18 cellular contexts compared by ENCODE assay signal in the genomic region with DNA sequence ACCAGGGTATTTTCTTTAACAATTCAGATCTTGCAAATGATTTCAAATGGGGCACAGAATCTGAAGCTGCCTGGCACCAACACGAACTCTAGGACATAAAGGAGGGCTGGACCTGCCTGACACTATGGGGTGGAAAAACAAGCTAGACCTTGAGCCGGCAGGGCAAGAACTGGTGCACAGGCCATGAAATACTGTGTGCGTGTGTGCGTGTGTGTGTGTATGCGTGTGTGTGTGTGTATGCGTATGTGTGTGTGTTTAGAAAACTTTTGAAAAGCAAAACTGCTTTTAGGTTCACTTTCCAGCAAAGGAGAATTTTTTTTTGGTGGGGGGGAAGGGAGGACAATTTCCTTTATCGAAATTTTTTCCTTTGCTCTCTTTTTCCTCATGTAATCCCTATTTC. TPM values are rescaled to one million over a fixed set of nuclear protein-coding genes. Genes with fewer than 3 reads are reported as not detected.
DNase-seq lines count a peak whose midpoint lies in the region; ATAC-seq and TF ChIP-seq lines count a peak whose summit lies in the region.
"Had no signal": no experiment of that assay in that cellular context is flagged by ENCODE, and none has a peak within 500 bp of the region (broad histone marks: within the 10 kb centered on the region; RNA-seq: fewer than 3 reads in every experiment).

No MANE protein-coding gene starts in this region.

- no peak overlapping the region for H2AK5ac ChIP-seq in trophoblast cell (ENCODE audit: low read length)

- no peak overlapping the region for H3K4ac ChIP-seq in trophoblast cell (ENCODE audit: low read depth, low read length)

- H3K4me2 ChIP-seq in BLaER1 = 0 out of 2 replicates have a peak overlapping the region, but pooled peaks have one; percentile 8
- no peak overlapping the region for H3K4me2 ChIP-seq in trophoblast cell (ENCODE audit: low read length)

- H3K79me1 ChIP-seq in trophoblast cell (ENCODE audit: low read length) = peaks cover 7% of the 10 kb centered on the region

- no peak overlapping the region for H3K23ac ChIP-seq in trophoblast cell (ENCODE audit: low read length)

- no peak overlapping the region for H3K14ac ChIP-seq in trophoblast cell (ENCODE audit: low read length)

- H3K9me3 ChIP-seq in BLaER1 (no peaks in the 10 kb centered on the region), HEK293 (ENCODE audit: control insufficient read depth, insufficient read depth, low read depth, low read length) (no peaks in the 10 kb centered on the region), trophoblast cell (ENCODE audit: insufficient read depth, low read depth, low read length) (no peaks in the 10 kb centered on the region)
- H3K9me3 ChIP-seq: BE2C had no signal

- peak overlapping the region; percentile 50 for H3K18ac ChIP-seq in trophoblast cell (ENCODE audit: low read length)

- POLR2A ChIA-PET in HEK293 (lab: Yijun Ruan, JAX) = interaction anchor here (0.6 kb wide), 1 partner anchor 338 kb away, joined by 3 read pairs; no protein-coding TSS in a partner anchor
- POLR2A ChIA-PET in activated CD8-positive, alpha-beta T cell treated with anti-CD3 and anti-CD28 coated beads, Interleukin-2, amount 10 ng/mL, durations not matched to agents 7 days and 5 days (lab: Charles Lee) = no interaction called here

- H3K27ac ChIP-seq in BLaER1 (no peak overlapping the region), HEK293 (ENCODE audit: extremely low read depth, low read depth, low read length) (no peak overlapping the region), trophoblast cell (ENCODE audit: low read depth, low read length) (no peak overlapping the region)
- H3K27ac ChIP-seq: GM23248, HL-60 had no signal

- H3K4me1 Mint-ChIP-seq in dendritic cell treated with granulocyte-macrophage colony-stimulating factor and Interleukin-4, amounts not matched to agents 40 ng/mL and 50 ng/mL, for 4 days (ENCODE audit: low read depth) = peaks cover 90% of the 10 kb centered on the region
- peaks cover 10% of the 10 kb centered on the region for H3K4me1 Mint-ChIP-seq in activated CD8-positive, alpha-beta T cell treated with anti-CD3 and anti-CD28 coated beads, Interleukin-2, amount 10 ng/mL, durations not matched to agents 7 days and 5 days (ENCODE audit: low read depth)

- peaks cover 2% of the 10 kb centered on the region for H3K79me2 ChIP-seq in trophoblast cell (ENCODE audit: control insufficient read depth, insufficient read depth, low read length, poor library complexity)

- no peak overlapping the region for H2AFZ ChIP-seq in trophoblast cell (ENCODE audit: insufficient read depth, low read length, poor library complexity)
- H2AFZ ChIP-seq: GM23248 had no signal

- no peak overlapping the region for H2BK120ac ChIP-seq in trophoblast cell (ENCODE audit: insufficient read depth, low read length, poor library complexity)

- no peaks in the 10 kb centered on the region for H3K27me3 ChIP-seq in BLaER1
- no peaks in the 10 kb centered on the region for H3K27me3 ChIP-seq in trophoblast cell (ENCODE audit: insufficient read depth, low read length)
- H3K27me3 ChIP-seq: BE2C had no signal

- peaks cover 33% of the 10 kb centered on the region for H3K4me1 ChIP-seq in BLaER1
- no peaks in the 10 kb centered on the region for H3K4me1 ChIP-seq in HEK293 (ENCODE audit: control insufficient read depth, insufficient read depth, low read length)
- H3K4me1 ChIP-seq in trophoblast cell (ENCODE audit: control insufficient read depth in 1 of 2, insufficient read depth in 2 of 2, low read length in 2 of 2) = no peaks in the 10 kb centered on the region
- H3K4me1 ChIP-seq: BE2C had no signal

- no peak overlapping the region for H2BK5ac ChIP-seq in trophoblast cell (ENCODE audit: low read depth, low read length, poor library complexity)

- peak overlapping the region; percentile 62 for H2BK12ac ChIP-seq in trophoblast cell (ENCODE audit: low read length)

- H4K91ac ChIP-seq in trophoblast cell (ENCODE audit: low read depth, low read length) = no peak overlapping the region

- WGBS in trophoblast cell (ENCODE audit: extremely low coverage, insufficient coverage, insufficient read length) = 100% methylated on average over 2 of the region's 7 CpGs

- no peaks in the 10 kb centered on the region for H3K27me3 Mint-ChIP-seq in dendritic cell treated with granulocyte-macrophage colony-stimulating factor and Interleukin-4, amounts not matched to agents 40 ng/mL and 50 ng/mL, for 4 days
- H3K27me3 Mint-ChIP-seq in activated CD8-positive, alpha-beta T cell treated with anti-CD3 and anti-CD28 coated beads, Interleukin-2, amount 10 ng/mL, durations not matched to agents 7 days and 5 days (ENCODE audit: low read depth) = peaks cover 2% of the 10 kb centered on the region

- H3K4me3 ChIP-seq in BLaER1 = no peak overlapping the region
- H3K4me3 ChIP-seq in HEK293 (ENCODE audit: low read depth, low read length) = no peak overlapping the region
- H3K4me3 ChIP-seq in trophoblast cell (ENCODE audit: low read depth, low read length) = no peak overlapping the region
- H3K4me3 ChIP-seq: GM23248 had no signal

- in situ Hi-C loops in ACHN (cut with HindIII; ENCODE audit: low pct_ligation_motif_present, low pct_unique_long_range_greater_than_20kb, low sequenced_read_pairs) = no loop called here

- H4K12ac ChIP-seq in trophoblast cell (ENCODE audit: low read depth, low read length) = no peak overlapping the region

- CTCF ChIA-PET in HEK293 (lab: Yijun Ruan, JAX) = interaction anchor here (0.7 kb wide), 1 partner anchor 65 kb away, joined by 3 read pairs; no protein-coding TSS in a partner anchor
- CTCF ChIA-PET in activated CD8-positive, alpha-beta T cell treated with anti-CD3 and anti-CD28 coated beads, Interleukin-2, amount 10 ng/mL, durations not matched to agents 7 days and 5 days (lab: Charles Lee) = interaction anchor here (1.3 kb wide), 1 partner anchor 47 kb away, joined by 3 read pairs; no protein-coding TSS in a partner anchor

- no peak overlapping the region for H3K4me3 Mint-ChIP-seq in dendritic cell treated with granulocyte-macrophage colony-stimulating factor and Interleukin-4, amounts not matched to agents 40 ng/mL and 50 ng/mL, for 4 days
- H3K4me3 Mint-ChIP-seq in activated CD8-positive, alpha-beta T cell treated with anti-CD3 and anti-CD28 coated beads, Interleukin-2, amount 10 ng/mL, durations not matched to agents 7 days and 5 days = no peak overlapping the region
- H3K4me3 Mint-ChIP-seq: CD14-positive monocyte; CD4-positive, alpha-beta memory T cell; HFFc6 had no signal

- H3K9ac ChIP-seq in BLaER1 = no peak overlapping the region
- no peak overlapping the region for H3K9ac ChIP-seq in trophoblast cell (ENCODE audit: low read length)
- H3K9ac ChIP-seq: GM23248 had no signal

- H4K8ac ChIP-seq in trophoblast cell (ENCODE audit: low read depth, low read length) = no peak overlapping the region

- intact Hi-C loops in dendritic cell treated with granulocyte-macrophage colony-stimulating factor and Interleukin-4, amounts not matched to agents 40 ng/mL and 50 ng/mL, for 4 days (cut with micrococcal nuclease) = no loop called here

- H3K36me3 ChIP-seq in BLaER1 (no peaks in the 10 kb centered on the region), HEK293 (ENCODE audit: control insufficient read depth in 2 of 2, insufficient read depth in 1 of 2, low read length in 2 of 2) (no peaks in the 10 kb centered on the region), trophoblast cell (ENCODE audit: control insufficient read depth in 1 of 2, insufficient read depth in 2 of 2, low read length in 2 of 2) (no peaks in the 10 kb centered on the region)
- H3K36me3 ChIP-seq: BE2C had no signal

- no peaks in the 10 kb centered on the region for H3K9me3 Mint-ChIP-seq in dendritic cell treated with granulocyte-macrophage colony-stimulating factor and Interleukin-4, amounts not matched to agents 40 ng/mL and 50 ng/mL, for 4 days
- no peaks in the 10 kb centered on the region for H3K9me3 Mint-ChIP-seq in activated CD8-positive, alpha-beta T cell treated with anti-CD3 and anti-CD28 coated beads, Interleukin-2, amount 10 ng/mL, durations not matched to agents 7 days and 5 days (ENCODE audit: insufficient read depth)
- H3K9me3 Mint-ChIP-seq: HFFc6 had no signal

- no peak for ATAC-seq in activated CD8-positive, alpha-beta T cell treated with anti-CD3 and anti-CD28 coated beads, Interleukin-2, amount 10 ng/mL, durations not matched to agents 7 days and 5 days

- peaks cover 57% of the 10 kb centered on the region for H3K36me3 Mint-ChIP-seq in dendritic cell treated with granulocyte-macrophage colony-stimulating factor and Interleukin-4, amounts not matched to agents 40 ng/mL and 50 ng/mL, for 4 days (ENCODE audit: low read depth)
- H3K36me3 Mint-ChIP-seq in activated CD8-positive, alpha-beta T cell treated with anti-CD3 and anti-CD28 coated beads, Interleukin-2, amount 10 ng/mL, durations not matched to agents 7 days and 5 days (ENCODE audit: low read depth) = no peaks in the 10 kb centered on the region
- H3K36me3 Mint-ChIP-seq: CD4-positive, alpha-beta memory T cell had no signal

- no peaks in the 10 kb centered on the region for H4K20me1 ChIP-seq in BLaER1

- H3K27ac Mint-ChIP-seq in dendritic cell treated with granulocyte-macrophage colony-stimulating factor and Interleukin-4, amounts not matched to agents 40 ng/mL and 50 ng/mL, for 4 days = peak overlapping the region; percentile 99
- no peak overlapping the region for H3K27ac Mint-ChIP-seq in activated CD8-positive, alpha-beta T cell treated with anti-CD3 and anti-CD28 coated beads, Interleukin-2, amount 10 ng/mL, durations not matched to agents 7 days and 5 days
- H3K27ac Mint-ChIP-seq: CD4-positive, alpha-beta memory T cell; HFFc6 had no signal

- DNase-seq in trophoblast cell = no peak
- no peak for DNase-seq in activated CD8-positive, alpha-beta T cell treated with anti-CD3 and anti-CD28 coated beads, Interleukin-2, amount 10 ng/mL, durations not matched to agents 7 days and 5 days
- DNase-seq in NCI-H128 (lab: John Stamatoyannopoulos, UW; ENCODE audit: unreplicated experiment) = no peak
- no peak for DNase-seq in ACHN
- DNase-seq: BE2C; CD4-positive, alpha-beta memory T cell; DMS153; DMS79; GDM1; GM23248; HCEC 1CT; HFFc6; IMR-90 had no signal

- TF ChIP-seq CTCF in HEK293 (tag by site-specific recombination; IDR thresholded peaks at IDR 0.05) = no peak

TF ChIP-seq in HEK293, 187 proteins besides CTCF, POLR2A, EP300 and RAD21 (continues in another document):
- TF ChIP-seq ZNF2 (tag by site-specific recombination; IDR thresholded peaks at IDR 0.05) (no peak), ZNF133 (tag by site-specific recombination; IDR thresholded peaks at IDR 0.05) (no peak)
- TF ChIP-seq, protein P1, sequence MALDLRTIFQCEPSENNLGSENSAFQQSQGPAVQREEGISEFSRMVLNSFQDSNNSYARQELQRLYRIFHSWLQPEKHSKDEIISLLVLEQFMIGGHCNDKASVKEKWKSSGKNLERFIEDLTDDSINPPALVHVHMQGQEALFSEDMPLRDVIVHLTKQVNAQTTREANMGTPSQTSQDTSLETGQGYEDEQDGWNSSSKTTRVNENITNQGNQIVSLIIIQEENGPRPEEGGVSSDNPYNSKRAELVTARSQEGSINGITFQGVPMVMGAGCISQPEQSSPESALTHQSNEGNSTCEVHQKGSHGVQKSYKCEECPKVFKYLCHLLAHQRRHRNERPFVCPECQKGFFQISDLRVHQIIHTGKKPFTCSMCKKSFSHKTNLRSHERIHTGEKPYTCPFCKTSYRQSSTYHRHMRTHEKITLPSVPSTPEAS (tag by site-specific recombination; IDR thresholded peaks at IDR 0.05) = peak; percentile 77

RNA-seq across cellular contexts. Expression of a gene that starts 11.9 kb away (rescaled TPM):
- 142 TPM in 2 replicates for polyA plus RNA-seq in trophoblast cell (2013)
- total RNA-seq in activated CD8-positive, alpha-beta T cell treated with anti-CD3 and anti-CD28 coated beads, Interleukin-2, amount 10 ng/mL, durations not matched to agents 7 days and 5 days = 10 to 100 TPM; 55.3 to 58.6 TPM
